2 cellular contexts compared by ENCODE assay signal in the genomic region with DNA sequence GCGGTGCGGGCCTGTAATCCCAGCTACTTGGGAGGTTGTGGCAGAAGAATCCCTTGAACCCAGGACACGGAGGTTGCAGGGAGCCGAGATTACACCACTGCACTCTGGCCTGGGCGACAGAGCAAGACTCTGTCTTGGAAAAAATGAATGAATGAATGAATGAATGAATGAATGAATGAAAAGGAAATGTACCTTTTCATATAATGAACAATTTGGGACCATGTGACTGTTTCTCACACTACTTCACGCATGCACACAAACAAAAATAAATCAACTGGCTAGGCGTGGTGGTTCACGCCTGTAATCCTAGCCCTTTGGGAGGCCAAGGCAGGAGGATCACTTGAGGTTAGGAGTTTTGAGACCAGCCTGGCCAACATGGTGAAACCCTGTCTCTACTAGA.
TF ChIP-seq lines count a peak whose summit lies in the region.

No MANE protein-coding gene starts in this region.

TF ChIP-seq in HEK293, 187 proteins besides CTCF, POLR2A, EP300 and RAD21:
- TF ChIP-seq ZNF24 (tag by site-specific recombination; IDR thresholded peaks at IDR 0.05): peak; percentile 54; the same call in 1 of the 2 replicates
- TF ChIP-seq ZSCAN30 (tag by site-specific recombination; IDR thresholded peaks at IDR 0.05): no peak
- TF ChIP-seq, protein P1, sequence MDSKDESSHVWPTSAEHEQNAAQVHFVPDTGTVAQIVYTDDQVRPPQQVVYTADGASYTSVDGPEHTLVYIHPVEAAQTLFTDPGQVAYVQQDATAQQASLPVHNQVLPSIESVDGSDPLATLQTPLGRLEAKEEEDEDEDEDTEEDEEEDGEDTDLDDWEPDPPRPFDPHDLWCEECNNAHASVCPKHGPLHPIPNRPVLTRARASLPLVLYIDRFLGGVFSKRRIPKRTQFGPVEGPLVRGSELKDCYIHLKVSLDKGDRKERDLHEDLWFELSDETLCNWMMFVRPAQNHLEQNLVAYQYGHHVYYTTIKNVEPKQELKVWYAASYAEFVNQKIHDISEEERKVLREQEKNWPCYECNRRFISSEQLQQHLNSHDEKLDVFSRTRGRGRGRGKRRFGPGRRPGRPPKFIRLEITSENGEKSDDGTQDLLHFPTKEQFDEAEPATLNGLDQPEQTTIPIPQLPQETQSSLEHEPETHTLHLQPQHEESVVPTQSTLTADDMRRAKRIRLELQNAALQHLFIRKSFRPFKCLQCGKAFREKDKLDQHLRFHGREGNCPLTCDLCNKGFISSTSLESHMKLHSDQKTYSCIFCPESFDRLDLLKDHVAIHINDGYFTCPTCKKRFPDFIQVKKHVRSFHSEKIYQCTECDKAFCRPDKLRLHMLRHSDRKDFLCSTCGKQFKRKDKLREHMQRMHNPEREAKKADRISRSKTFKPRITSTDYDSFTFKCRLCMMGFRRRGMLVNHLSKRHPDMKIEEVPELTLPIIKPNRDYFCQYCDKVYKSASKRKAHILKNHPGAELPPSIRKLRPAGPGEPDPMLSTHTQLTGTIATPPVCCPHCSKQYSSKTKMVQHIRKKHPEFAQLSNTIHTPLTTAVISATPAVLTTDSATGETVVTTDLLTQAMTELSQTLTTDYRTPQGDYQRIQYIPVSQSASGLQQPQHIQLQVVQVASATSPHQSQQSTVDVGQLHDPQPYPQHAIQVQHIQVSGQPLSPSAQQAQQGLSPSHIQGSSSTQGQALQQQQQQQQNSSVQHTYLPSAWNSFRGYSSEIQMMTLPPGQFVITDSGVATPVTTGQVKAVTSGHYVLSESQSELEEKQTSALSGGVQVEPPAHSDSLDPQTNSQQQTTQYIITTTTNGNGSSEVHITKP (tag by site-specific recombination; IDR thresholded peaks at IDR 0.05): no peak

TF ChIP-seq in K562, 482 proteins besides CTCF, POLR2A, EP300 and RAD21:
- TF ChIP-seq TFAM (CRISPR knock-in tag; conservative IDR thresholded peaks at IDR 0.05) (no peak), ESRRA (IDR thresholded peaks at IDR 0.05; ENCODE audit: borderline replicate concordance, low read depth) (no peak), ZNF24 (IDR thresholded peaks at IDR 0.05) (peak; percentile 95), TAF15 (IDR thresholded peaks at IDR 0.05; ENCODE audit: low read depth, low read length) (no peak), ZNF408 (CRISPR knock-in tag; IDR thresholded peaks at IDR 0.05; ENCODE audit: low read depth) (no peak), HMG20B (CRISPR knock-in tag; IDR thresholded peaks at IDR 0.05) (no peak)
- TF ChIP-seq, protein P2, sequence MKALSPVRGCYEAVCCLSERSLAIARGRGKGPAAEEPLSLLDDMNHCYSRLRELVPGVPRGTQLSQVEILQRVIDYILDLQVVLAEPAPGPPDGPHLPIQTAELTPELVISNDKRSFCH (CRISPR knock-in tag; IDR thresholded peaks at IDR 0.05): no peak
- TF ChIP-seq, protein P2 (tag; IDR thresholded peaks at IDR 0.05): no peak
- TF ChIP-seq, protein P3, sequence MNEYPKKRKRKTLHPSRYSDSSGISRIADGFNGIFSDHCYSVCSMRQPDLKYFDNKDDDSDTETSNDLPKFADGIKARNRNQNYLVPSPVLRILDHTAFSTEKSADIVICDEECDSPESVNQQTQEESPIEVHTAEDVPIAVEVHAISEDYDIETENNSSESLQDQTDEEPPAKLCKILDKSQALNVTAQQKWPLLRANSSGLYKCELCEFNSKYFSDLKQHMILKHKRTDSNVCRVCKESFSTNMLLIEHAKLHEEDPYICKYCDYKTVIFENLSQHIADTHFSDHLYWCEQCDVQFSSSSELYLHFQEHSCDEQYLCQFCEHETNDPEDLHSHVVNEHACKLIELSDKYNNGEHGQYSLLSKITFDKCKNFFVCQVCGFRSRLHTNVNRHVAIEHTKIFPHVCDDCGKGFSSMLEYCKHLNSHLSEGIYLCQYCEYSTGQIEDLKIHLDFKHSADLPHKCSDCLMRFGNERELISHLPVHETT (CRISPR knock-in tag; conservative IDR thresholded peaks at IDR 0.05 in 1 of 2, IDR thresholded peaks at IDR 0.05 in 1 of 2): no peak
TF ChIP-seq in K562: peak in this region for 1.
